In genomic region chr6:149861603-149862423, GRCh38 we compare ENCODE assay signal across 10 cellular contexts. TPM values are rescaled to one million over a fixed set of nuclear protein-coding genes. Genes with fewer than 3 reads are reported as not detected.
DNase-seq lines count a peak whose midpoint lies in the region; ATAC-seq and TF ChIP-seq lines count a peak whose summit lies in the region.
"Had no signal": no experiment of that assay in that cellular context is flagged by ENCODE, and none has a peak within 500 bp of the region (broad histone marks: within the 10 kb centered on the region; RNA-seq: fewer than 3 reads in every experiment).

No MANE protein-coding gene starts in this region.

- no peak overlapping the region for H3K27ac Mint-ChIP-seq in H9
- H3K27ac Mint-ChIP-seq: activated CD4-positive, alpha-beta T cell treated with anti-CD3 and anti-CD28 coated beads, Interleukin-2, amount 10 ng/mL, durations not matched to agents 7 days and 5 days had no signal

- H4K20me1 ChIP-seq in BLaER1 treated with 17β-estradiol and CSF1 and Interleukin-3, amounts not matched to agents 10 nM and 100 nM, result peaks cover 0 to 22% (median 0%) of the 10 kb centered on the region in 11 experiments; a peak in 7 of 22 replicates
- peaks cover 3% of the 10 kb centered on the region for H4K20me1 ChIP-seq in H9 (ENCODE audit: control insufficient read depth, insufficient read depth, insufficient read length)

- ATAC-seq in foreskin keratinocyte, result no peak
- no peak for ATAC-seq in GM18505 (IDR thresholded peaks at IDR 0.05; ENCODE audit: unreplicated experiment)

- H4K5ac ChIP-seq in H9 (ENCODE audit: insufficient read length, low read depth, low read length), result no peak overlapping the region

- H3K4me2 ChIP-seq in BLaER1 treated with 17β-estradiol and CSF1 and Interleukin-3, amounts not matched to agents 10 nM and 100 nM, result peak overlapping the region; percentile 90 to 99 (median 97)
- no peak overlapping the region for H3K4me2 ChIP-seq in H9 (ENCODE audit: insufficient read depth, insufficient read length, low read length)

- no peaks in the 10 kb centered on the region for H3K9me3 Mint-ChIP-seq in H9
- H3K9me3 Mint-ChIP-seq: activated CD4-positive, alpha-beta T cell treated with anti-CD3 and anti-CD28 coated beads, Interleukin-2, amount 10 ng/mL, durations not matched to agents 7 days and 5 days had no signal

- no peak overlapping the region for H2AK5ac ChIP-seq in H9 (ENCODE audit: insufficient read length, low read length)

- no peaks in the 10 kb centered on the region for H3K9me3 ChIP-seq in BLaER1 treated with 17β-estradiol and CSF1 and Interleukin-3, amounts not matched to agents 10 nM and 100 nM (replicated peaks in 1 of 11)
- H3K9me3 ChIP-seq in H9 (ENCODE audit: control insufficient read depth, low read depth, low read length) (no peaks in the 10 kb centered on the region), muscle layer of colon (ENCODE audit: low read length) (no peaks in the 10 kb centered on the region)

- peak overlapping the region; percentile 24 to 71 for H3K4me3 Mint-ChIP-seq in H9

- H3K23ac ChIP-seq in H9 (ENCODE audit: insufficient read length, low read depth, low read length), result no peak overlapping the region

- H4K8ac ChIP-seq in H9 (replicated peaks; ENCODE audit: insufficient read length, low read depth, low read length), result no peak overlapping the region

- peaks cover 38 to 44% of the 10 kb centered on the region in 2 experiments for H3K4me1 Mint-ChIP-seq in H9

- no peak for TF ChIP-seq CTCF in H9 (conservative IDR thresholded peaks at IDR 0.05)
- no peak for TF ChIP-seq CTCF in brain microvascular endothelial cell (IDR thresholded peaks at IDR 0.05; ENCODE audit: low read depth, low read length, missing control alignments)
- TF ChIP-seq CTCF in foreskin keratinocyte (conservative IDR thresholded peaks at IDR 0.05), result no peak

- H3K4me3 ChIP-seq in BLaER1 treated with 17β-estradiol and CSF1 and Interleukin-3, amounts not matched to agents 10 nM and 100 nM, result peak overlapping the region in 1 of 10 experiments; percentile 83; a peak in 2 of 20 replicates
- H3K4me3 ChIP-seq in brain microvascular endothelial cell (ENCODE audit: low read depth, low read length), result no peak overlapping the region
- peak overlapping the region in 1 of 2 donors; percentile 56 for H3K4me3 ChIP-seq in muscle layer of colon (ENCODE audit: low read depth in 1 of 2, low read length in 2 of 2)

- H3K79me1 ChIP-seq in H9 (ENCODE audit: insufficient read depth, low read depth, low read length, poor library complexity, severe bottlenecking), result peaks cover 2% of the 10 kb centered on the region

- WGBS in H9 (ENCODE audit: extremely low coverage, insufficient read length, low lambda C conversion rate), result no CpG with 5 or more reads among the region's 14 CpGs

- H2BK120ac ChIP-seq in H9 (ENCODE audit: low read depth, low read length, poor library complexity, severe bottlenecking), result no peak overlapping the region

- no peak overlapping the region for H3K56ac ChIP-seq in H9 (ENCODE audit: insufficient read length, low read depth, low read length)

- H4K91ac ChIP-seq in H9 (ENCODE audit: insufficient read length, low read depth, low read length), result no peak overlapping the region

- H3K27me3 ChIP-seq in BLaER1 treated with 17β-estradiol and CSF1 and Interleukin-3, amounts not matched to agents 10 nM and 100 nM, result no peaks in the 10 kb centered on the region
- H3K27me3 ChIP-seq in H9 (ENCODE audit: insufficient read depth, low read length) (no peaks in the 10 kb centered on the region), brain microvascular endothelial cell (replicated peaks) (no peaks in the 10 kb centered on the region), muscle layer of colon (ENCODE audit: control insufficient read depth in 1 of 2, insufficient read depth in 2 of 2, low read length in 2 of 2) (no peaks in the 10 kb centered on the region), foreskin keratinocyte (no peaks in the 10 kb centered on the region)

- peaks cover 22% of the 10 kb centered on the region for H3K27me3 Mint-ChIP-seq in H9 (ENCODE audit: low read depth)

- H3K14ac ChIP-seq in H9 (ENCODE audit: insufficient read depth, low read length), result no peak overlapping the region

- DNase-seq in H9, result no peak
- no peak for DNase-seq in brain microvascular endothelial cell
- no peak for DNase-seq in activated gamma-delta T cell (lab: John Stamatoyannopoulos, UW)
- DNase-seq in foreskin keratinocyte, result no peak
- no peak for DNase-seq in RPMI8226
- DNase-seq: activated CD4-positive, alpha-beta T cell treated with anti-CD3 and anti-CD28 coated beads, Interleukin-2, amount 10 ng/mL, durations not matched to agents 7 days and 5 days had no signal

- no peak overlapping the region for H2BK15ac ChIP-seq in H9 (ENCODE audit: low read depth, low read length)

- H3T11ph ChIP-seq in H9 (ENCODE audit: low read length), result no peak overlapping the region

- no peaks in the 10 kb centered on the region for H3K79me2 ChIP-seq in H9 (ENCODE audit: insufficient read depth, low read length)

- peaks cover 12% of the 10 kb centered on the region for H3K23me2 ChIP-seq in H9 (ENCODE audit: insufficient read length, low read depth, low read length, poor library complexity, severe bottlenecking)

- H3K4me1 ChIP-seq in BLaER1 treated with 17β-estradiol and CSF1 and Interleukin-3, amounts not matched to agents 10 nM and 100 nM, result peaks cover 18 to 37% (median 29%) of the 10 kb centered on the region in 10 experiments
- H3K4me1 ChIP-seq in H9 (ENCODE audit: insufficient read depth, low read length), result peaks cover 2% of the 10 kb centered on the region; the same call in 1 of the 2 replicates
- peaks cover 14% of the 10 kb centered on the region for H3K4me1 ChIP-seq in muscle layer of colon (ENCODE audit: insufficient read depth, low read length)
- peaks cover 14% of the 10 kb centered on the region for H3K4me1 ChIP-seq in foreskin keratinocyte

- no peak overlapping the region for H3K18ac ChIP-seq in H9 (ENCODE audit: insufficient read length, low read depth, low read length)

- no peak overlapping the region for H2BK5ac ChIP-seq in H9 (ENCODE audit: insufficient read length, low read length)

- H3K36me3 ChIP-seq in BLaER1 treated with 17β-estradiol and CSF1 and Interleukin-3, amounts not matched to agents 10 nM and 100 nM, result no peaks in the 10 kb centered on the region
- H3K36me3 ChIP-seq in brain microvascular endothelial cell (replicated peaks), result no peaks in the 10 kb centered on the region
- no peaks in the 10 kb centered on the region for H3K36me3 ChIP-seq in muscle layer of colon (ENCODE audit: insufficient read depth, low read length)

- peak overlapping the region in 1 of 11 experiments; percentile 81; a peak in 1 of 22 replicates for H3K9ac ChIP-seq in BLaER1 treated with 17β-estradiol and CSF1 and Interleukin-3, amounts not matched to agents 10 nM and 100 nM
- H3K9ac ChIP-seq in H9 (ENCODE audit: extremely low read depth, insufficient read length, low read length) (no peak overlapping the region), muscle layer of colon (ENCODE audit: low read length) (peak overlapping the region; percentile 13)

- TF ChIP-seq POLR2A in GM18505 (IDR thresholded peaks at IDR 0.05; ENCODE audit: borderline replicate concordance, extremely low read depth, insufficient read depth, insufficient read length), result no peak

- H2BK20ac ChIP-seq in H9 (ENCODE audit: low read depth, low read length, poor library complexity, severe bottlenecking), result no peak overlapping the region

- H3K4ac ChIP-seq in H9 (ENCODE audit: low read depth, low read length), result no peak overlapping the region

- no peak overlapping the region for H3K27ac ChIP-seq in BLaER1 treated with 17β-estradiol and CSF1 and Interleukin-3, amounts not matched to agents 10 nM and 100 nM
- H3K27ac ChIP-seq in H9 (ENCODE audit: insufficient read length, low read depth, low read length) (no peak overlapping the region), brain microvascular endothelial cell (peak overlapping the region; percentile 54), muscle layer of colon (ENCODE audit: low read depth, low read length) (no peak overlapping the region), foreskin keratinocyte (no peak overlapping the region)

- H2AFZ ChIP-seq in H9 (ENCODE audit: low read length), result no peak overlapping the region

- no peak overlapping the region for H2BK12ac ChIP-seq in H9 (ENCODE audit: insufficient read length, low read depth, low read length)

- in situ Hi-C loops in brain microvascular endothelial cell (cut with HindIII; ENCODE audit: low pct_ligation_motif_present, low sequenced_read_pairs), result no loop called here

- no peaks in the 10 kb centered on the region; a peak in 1 of 7 replicates for H3K36me3 Mint-ChIP-seq in H9 (ENCODE audit: insufficient read depth in 1 of 3, low read depth in 3 of 3)

RNA-seq across cellular contexts. Expression of gene LRP11, which starts 2.3 kb away (rescaled TPM):
- 14.8 and 15.6 TPM in 2 replicates for total RNA-seq in H9 (2021)
- 42.0 and 42.6 TPM in 2 replicates for total RNA-seq in foreskin keratinocyte
- polyA plus RNA-seq in foreskin keratinocyte, result 15.5 and 18.8 TPM in 2 replicates

RNA-seq across cellular contexts. Expression of gene RAET1E, which starts 36.1 kb away (rescaled TPM):
- total RNA-seq in H9 (2021) (not detected in 2 replicates), foreskin keratinocyte (1.1 and 1.5 TPM in 2 replicates)
- 0.97 and 1.1 TPM in 2 replicates for polyA plus RNA-seq in foreskin keratinocyte
- total RNA-seq: activated CD4-positive, alpha-beta T cell treated with anti-CD3 and anti-CD28 coated beads, Interleukin-2, amount 10 ng/mL, durations not matched to agents 7 days and 5 days; cardiac septum had no signal
